Comparison of ENCODE assay signal across 1 cellular context in genomic region chr19:12064266-12065099, GRCh38.
TF ChIP-seq lines count a peak whose summit lies in the region.

Gene ZNF844 (plus strand): TSS chr19:12064731. CDS start chr19:12064874, 143 bp downstream.

TF ChIP-seq in HepG2, 621 proteins besides CTCF, POLR2A, EP300 and RAD21 (continued from another document and continues in another):
- no peak for TF ChIP-seq RERE (CRISPR knock-in tag; IDR thresholded peaks at IDR 0.05; ENCODE audit: low read depth)
- 0 out of 2 replicates have a peak, but pooled peaks have one; percentile 38 for TF ChIP-seq DNMT1 (CRISPR knock-in tag; IDR thresholded peaks at IDR 0.05)
- TF ChIP-seq ZNF773 (CRISPR knock-in tag; IDR thresholded peaks at IDR 0.05; ENCODE audit: borderline replicate concordance): no peak
- TF ChIP-seq USF2 (IDR thresholded peaks at IDR 0.05; ENCODE audit: low read depth, low read length): no peak
- TF ChIP-seq USF2 (CRISPR knock-in tag; IDR thresholded peaks at IDR 0.05; ENCODE audit: borderline replicate concordance): no peak
- no peak for TF ChIP-seq CHD2 (IDR thresholded peaks at IDR 0.05; ENCODE audit: low read depth, low read length)
- peak; percentile 31 for TF ChIP-seq YY1 (IDR thresholded peaks at IDR 0.05; ENCODE audit: insufficient read depth, insufficient replicate concordance, low read depth, low read length)
- TF ChIP-seq TAF1 (CRISPR knock-in tag; IDR thresholded peaks at IDR 0.05): peak; percentile 63
- TF ChIP-seq SUZ12 (IDR thresholded peaks at IDR 0.05; ENCODE audit: low read depth, low read length): no peak
- no peak for TF ChIP-seq ZNF558 (CRISPR knock-in tag; IDR thresholded peaks at IDR 0.05; ENCODE audit: borderline replicate concordance)
- TF ChIP-seq ZNF839 (CRISPR knock-in tag; IDR thresholded peaks at IDR 0.05; ENCODE audit: borderline replicate concordance): no peak
- no peak for TF ChIP-seq FIP1L1 (IDR thresholded peaks at IDR 0.05; ENCODE audit: borderline replicate concordance, insufficient read depth, low read depth, low read length)
- TF ChIP-seq ZNF574 (CRISPR knock-in tag; IDR thresholded peaks at IDR 0.05): 0 out of 2 replicates have a peak, but pooled peaks have one; percentile 26
- no peak for TF ChIP-seq ZKSCAN8 (CRISPR knock-in tag; IDR thresholded peaks at IDR 0.05; ENCODE audit: borderline replicate concordance)
- no peak for TF ChIP-seq ZFP36 (IDR thresholded peaks at IDR 0.05; ENCODE audit: borderline replicate concordance, low read depth, low read length, partially characterized antibody)
- 0 out of 2 replicates have a peak, but pooled peaks have one; percentile 24 for TF ChIP-seq FOXP4 (CRISPR knock-in tag; IDR thresholded peaks at IDR 0.05)
- no peak for TF ChIP-seq ZNF83 (CRISPR knock-in tag; IDR thresholded peaks at IDR 0.05; ENCODE audit: borderline replicate concordance)
- TF ChIP-seq KLF9 (CRISPR knock-in tag; IDR thresholded peaks at IDR 0.05; ENCODE audit: low read depth): no peak
- TF ChIP-seq ZNF781 (CRISPR knock-in tag; IDR thresholded peaks at IDR 0.05; ENCODE audit: borderline replicate concordance, not compliant biosample characterization): no peak
- no peak for TF ChIP-seq KIAA2018 (CRISPR knock-in tag; IDR thresholded peaks at IDR 0.05; ENCODE audit: borderline replicate concordance)
- no peak for TF ChIP-seq ZNF776 (CRISPR knock-in tag; IDR thresholded peaks at IDR 0.05)
- no peak for TF ChIP-seq ZFP82 (CRISPR knock-in tag; IDR thresholded peaks at IDR 0.05; ENCODE audit: borderline replicate concordance)
- no peak for TF ChIP-seq ZNF569 (CRISPR knock-in tag; IDR thresholded peaks at IDR 0.05; ENCODE audit: borderline replicate concordance)
- TF ChIP-seq KDM5B (CRISPR knock-in tag; IDR thresholded peaks at IDR 0.05; ENCODE audit: borderline replicate concordance): no peak
- TF ChIP-seq PPARG (CRISPR knock-in tag; conservative IDR thresholded peaks at IDR 0.05): no peak
- TF ChIP-seq TIGD3 (CRISPR knock-in tag; IDR thresholded peaks at IDR 0.05; ENCODE audit: borderline replicate concordance): no peak
- TF ChIP-seq KLF15 (CRISPR knock-in tag; IDR thresholded peaks at IDR 0.05; ENCODE audit: borderline replicate concordance): no peak
- TF ChIP-seq ZNF678 (CRISPR knock-in tag; IDR thresholded peaks at IDR 0.05): no peak
- no peak for TF ChIP-seq SIN3B (IDR thresholded peaks at IDR 0.05; ENCODE audit: low read length)
- TF ChIP-seq NFATC3 (CRISPR knock-in tag; IDR thresholded peaks at IDR 0.05): no peak
- no peak for TF ChIP-seq HNF1B (CRISPR knock-in tag; IDR thresholded peaks at IDR 0.05)
